ENCODE assay signal across 16 cellular contexts in genomic region chr1:178284059-178284458, GRCh38.
DNase-seq lines count a peak whose midpoint lies in the region; ATAC-seq, FAIRE-seq and TF ChIP-seq lines count a peak whose summit lies in the region.
"Had no signal": no experiment of that assay in that cellular context is flagged by ENCODE, and none has a peak within 500 bp of the region (broad histone marks: within the 10 kb centered on the region; RNA-seq: fewer than 3 reads in every experiment).

No MANE protein-coding gene starts in this region.

- H3K14ac ChIP-seq in H1 (ENCODE audit: insufficient read length): no peak overlapping the region

- H4K20me1 ChIP-seq in H1 (replicated peaks in 1 of 2; ENCODE audit: control insufficient read depth in 1 of 2, insufficient read depth in 2 of 2, low read length in 2 of 2): no peaks in the 10 kb centered on the region
- no peaks in the 10 kb centered on the region for H4K20me1 ChIP-seq in smooth muscle cell (ENCODE audit: low read depth)

- H3K9ac ChIP-seq in H1 (replicated peaks in 1 of 4; ENCODE audit: extremely low read depth in 1 of 4, low read depth in 3 of 4, low read length in 3 of 4) (peak overlapping the region in 2 of 4 experiments; percentile 8 to 20; a peak in 2 of 7 replicates), smooth muscle cell (ENCODE audit: low read depth) (no peak overlapping the region)

- H2BK20ac ChIP-seq in H1 (ENCODE audit: low read length): peak overlapping the region; percentile 72; the same call in 1 of the 2 replicates

- no peak for TF ChIP-seq EP300 in H1 (IDR thresholded peaks at IDR 0.05; ENCODE audit: borderline replicate concordance in 1 of 2, low read depth in 2 of 2, low read length in 2 of 2)

- H3K4me1 ChIP-seq in left ventricle myocardium inferior: peaks cover 51% of the 10 kb centered on the region
- H3K4me1 ChIP-seq in right cardiac atrium (ENCODE audit: control insufficient read depth, insufficient read depth, low read length): no peaks in the 10 kb centered on the region
- peaks cover 33% of the 10 kb centered on the region for H3K4me1 ChIP-seq in RWPE2 (ENCODE audit: insufficient read depth, poor library complexity, severe bottlenecking)
- peaks cover 6 to 19% (median 10%) of the 10 kb centered on the region in 4 experiments; a peak in 6 of 7 replicates for H3K4me1 ChIP-seq in H1 (replicated peaks in 1 of 4; ENCODE audit: control insufficient read depth in 3 of 4, insufficient read depth in 4 of 4, low read length in 3 of 4)
- H3K4me1 ChIP-seq in smooth muscle cell (ENCODE audit: low read depth): peaks cover 21% of the 10 kb centered on the region

- H3K79me1 ChIP-seq in H1 (ENCODE audit: low read depth, low read length): no peaks in the 10 kb centered on the region; the same call in 1 of the 2 replicates

- H3K23ac ChIP-seq in H1 (ENCODE audit: insufficient read length): no peak overlapping the region

- peak overlapping the region; percentile 89 for H3K18ac ChIP-seq in H1 (ENCODE audit: extremely low read depth, low read length)

- H3K4me3 ChIP-seq in left ventricle myocardium inferior: no peak overlapping the region
- no peak overlapping the region for H3K4me3 ChIP-seq in right cardiac atrium (ENCODE audit: low read length)
- no peak overlapping the region for H3K4me3 ChIP-seq in RWPE2 (ENCODE audit: severe bottlenecking)
- H3K4me3 ChIP-seq in H1 (ENCODE audit: extremely low read depth in 1 of 4, insufficient read depth in 2 of 4, low read depth in 3 of 4, low read length in 4 of 4): peak overlapping the region in 3 of 4 experiments; percentile 2 to 53 (median 7); a peak in 3 of 8 replicates
- no peak overlapping the region for H3K4me3 ChIP-seq in smooth muscle cell
- H3K4me3 ChIP-seq: hepatocyte had no signal

- H2BK12ac ChIP-seq in H1 (ENCODE audit: low read depth, low read length): peak overlapping the region; percentile 91

- POLR2A ChIA-PET in H1 (lab: Charles Lee; ENCODE audit: partially characterized antibody): interaction anchor here (1.3 to 1.7 kb wide), 2 partner anchors 10 to 18 kb away, joined by 4 to 7 read pairs; no protein-coding TSS in a partner anchor

- H4K8ac ChIP-seq in H1 (ENCODE audit: extremely low read depth, insufficient read depth, low read length): no peak overlapping the region

- H2AFZ ChIP-seq in H1 (ENCODE audit: low read length) (no peak overlapping the region), smooth muscle cell (ENCODE audit: low read depth) (no peak overlapping the region)
- H2AFZ ChIP-seq: hepatocyte had no signal

- no peaks in the 10 kb centered on the region for H3K23me2 ChIP-seq in H1 (ENCODE audit: low read depth, low read length)

- no peak for TF ChIP-seq POLR2A in H1 (IDR thresholded peaks at IDR 0.05; ENCODE audit: control extremely low read depth in 1 of 2, low read depth in 2 of 2, low read length in 2 of 2)

- TF ChIP-seq CTCF in left ventricle myocardium inferior (IDR thresholded peaks at IDR 0.05; ENCODE audit: borderline replicate concordance) (no peak), RWPE2 (IDR thresholded peaks at IDR 0.05; ENCODE audit: poor library complexity, severe bottlenecking) (no peak), H1 (IDR thresholded peaks at IDR 0.05; ENCODE audit: control extremely low read depth in 1 of 3, insufficient read depth in 1 of 3, low read depth in 1 of 3, low read length in 3 of 3) (peak in 1 of 3 experiments; percentile 1; a peak in 1 of 4 replicates), smooth muscle cell (IDR thresholded peaks at IDR 0.05; ENCODE audit: borderline replicate concordance, insufficient read depth, poor library complexity, severe bottlenecking) (no peak)

- H3K36me3 ChIP-seq in left ventricle myocardium inferior (peaks cover 15% of the 10 kb centered on the region), RWPE2 (ENCODE audit: low read depth) (no peaks in the 10 kb centered on the region), H1 (ENCODE audit: control insufficient read depth in 2 of 4, insufficient read depth in 4 of 4, low read length in 3 of 4) (no peaks in the 10 kb centered on the region), smooth muscle cell (ENCODE audit: low read depth) (no peaks in the 10 kb centered on the region)

- H3K56ac ChIP-seq in H1 (replicated peaks; ENCODE audit: insufficient read length, low read depth, low read length): peak overlapping the region; percentile 81

- peak; percentile 63 for FAIRE-seq in H1 (lab: Jason Lieb, UNC)
- FAIRE-seq: A204.1, urothelium cell line had no signal

- CTCF ChIA-PET in H1 (lab: Charles Lee; ENCODE audit: partially characterized antibody): interaction anchor here (0.6 to 1.3 kb wide), 5 partner anchors 11 to 999 kb away, joined by 3 to 4 read pairs (median 3); no protein-coding TSS in a partner anchor

- intact Hi-C loops in left ventricle myocardium inferior (cut with micrococcal nuclease) (loop anchor here (5.0 kb wide), 1 partner anchor 252 kb away; no protein-coding TSS in a partner anchor), right cardiac atrium (cut with DNase I) (loop anchor here in 2 of 4 donors (5.0 to 10.0 kb wide), 3 partner anchors 249 to 329 kb away; no protein-coding TSS in a partner anchor)

- peak overlapping the region; percentile 92 for H4K91ac ChIP-seq in H1 (replicated peaks; ENCODE audit: insufficient read length, low read length)

- peaks cover 0 to 46% of the 10 kb centered on the region in 2 experiments; a peak in 2 of 4 replicates for H3K79me2 ChIP-seq in H1 (ENCODE audit: control insufficient read depth in 1 of 2, insufficient read depth in 2 of 2, low read length in 2 of 2)
- H3K79me2 ChIP-seq in smooth muscle cell (ENCODE audit: low read depth): peaks cover 24% of the 10 kb centered on the region

- no peak for TF ChIP-seq RAD21 in H1 (IDR thresholded peaks at IDR 0.05 in 1 of 2, conservative IDR thresholded peaks at IDR 0.05 in 1 of 2; ENCODE audit: low read depth in 2 of 2, low read length in 2 of 2)

- H2BK120ac ChIP-seq in H1 (replicated peaks; ENCODE audit: low read depth, low read length): peak overlapping the region; percentile 89

- H4K5ac ChIP-seq in H1 (ENCODE audit: insufficient read length, low read depth, low read length): no peak overlapping the region

- H2BK5ac ChIP-seq in H1 (ENCODE audit: low read depth, low read length): peak overlapping the region; percentile 64

- no peak overlapping the region for H2BK15ac ChIP-seq in H1 (ENCODE audit: low read length)

- H3K4me2 ChIP-seq in H1 (ENCODE audit: insufficient read depth in 1 of 2, low read depth in 2 of 2, low read length in 2 of 2) (peak overlapping the region; percentile 57 to 64), smooth muscle cell (peak overlapping the region; percentile 66)
- H3K4me2 ChIP-seq: hepatocyte had no signal

- ATAC-seq in right cardiac atrium (no peak), RWPE2 (ENCODE audit: low read depth) (no peak)

- DNase-seq in left ventricle myocardium inferior (no peak), right cardiac atrium (no peak), RWPE2 (ENCODE audit: low spot score) (no peak), H1 (ENCODE audit: low read depth in 1 of 2, low spot score in 2 of 2) (no peak), smooth muscle cell (lab: John Stamatoyannopoulos, UW; ENCODE audit: unreplicated experiment) (no peak), NCI-H345 treated with DMSO at 0.1 percent for 48 hours (lab: John Stamatoyannopoulos, UW; ENCODE audit: unreplicated experiment) (no peak), NCI-H2029 (lab: John Stamatoyannopoulos, UW) (no peak)
- no peak for DNase-seq in stimulated activated CD4-positive, alpha-beta T cell treated with anti-CD3 and anti-CD28 coated beads, Interleukin-4, amount 100 ng/mL, for 4 hours
- DNase-seq: activated T-cell treated with anti-CD3 and anti-CD28 coated beads, Interleukin-2, amount 50 U/mL, for 24 hours; aorta; DMS 273 treated with DMSO at 0.1 percent for 48 hours; NCI-H1417 treated with DMSO at 0.1 percent for 48 hours; NCI-H748 treated with DMSO at 0.1 percent for 48 hours had no signal

- 48% methylated on average over 3 of the region's 3 CpGs for WGBS in right cardiac atrium
- WGBS in H1 (ENCODE audit: extremely low coverage in 1 of 2, insufficient coverage in 1 of 2, insufficient read length in 1 of 2, insufficient replicate concordance in 2 of 2, low coverage in 1 of 2, low lambda C conversion rate in 2 of 2, missing lambda C conversion rate in 1 of 2), 2 experiments: 48% methylated on average over 3 of the region's 3 CpGs; no CpG with 5 or more reads in 1 of the 2 experiments
- WGBS in smooth muscle cell (ENCODE audit: low lambda C conversion rate): 48% methylated on average over 3 of the region's 3 CpGs

- H3K27me3 ChIP-seq in left ventricle myocardium inferior (ENCODE audit: low read depth): no peaks in the 10 kb centered on the region
- H3K27me3 ChIP-seq in right cardiac atrium (ENCODE audit: control insufficient read depth, insufficient read depth): no peaks in the 10 kb centered on the region
- H3K27me3 ChIP-seq in RWPE2 (ENCODE audit: insufficient read depth, poor library complexity, severe bottlenecking): no peaks in the 10 kb centered on the region
- H3K27me3 ChIP-seq in H1 (replicated peaks in 1 of 4; ENCODE audit: control insufficient read depth in 3 of 4, extremely low read depth in 1 of 4, insufficient read depth in 3 of 4, low read length in 3 of 4): no peaks in the 10 kb centered on the region
- no peaks in the 10 kb centered on the region for H3K27me3 ChIP-seq in smooth muscle cell (ENCODE audit: low read depth)
- H3K27me3 ChIP-seq: hepatocyte had no signal

- H3K4ac ChIP-seq in H1 (replicated peaks; ENCODE audit: insufficient read length, low read depth, low read length): peak overlapping the region; percentile 83

- H3F3A ChIP-seq in smooth muscle cell (ENCODE audit: low read depth): peaks cover 8% of the 10 kb centered on the region

- peak overlapping the region; percentile 5 for H3K27ac ChIP-seq in left ventricle myocardium inferior (replicated peaks)
- no peak overlapping the region for H3K27ac ChIP-seq in right cardiac atrium (ENCODE audit: low read length)
- H3K27ac ChIP-seq in RWPE2 (ENCODE audit: poor library complexity, severe bottlenecking): peak overlapping the region; percentile 71
- H3K27ac ChIP-seq in H1 (ENCODE audit: low read depth, low read length): peak overlapping the region; percentile 46; the same call in 1 of the 2 replicates
- H3K27ac ChIP-seq in smooth muscle cell (ENCODE audit: low read depth): peak overlapping the region; percentile 58
- H3K27ac ChIP-seq: hepatocyte had no signal

- H2AK5ac ChIP-seq in H1 (ENCODE audit: low read depth, low read length): peak overlapping the region; percentile 84; the same call in 1 of the 2 replicates

- no peaks in the 10 kb centered on the region for H3K9me3 ChIP-seq in left ventricle myocardium inferior (replicated peaks)
- no peaks in the 10 kb centered on the region for H3K9me3 ChIP-seq in right cardiac atrium (ENCODE audit: control insufficient read depth, low read length)
- no peaks in the 10 kb centered on the region for H3K9me3 ChIP-seq in RWPE2 (ENCODE audit: severe bottlenecking)
- H3K9me3 ChIP-seq in H1 (ENCODE audit: insufficient read depth in 2 of 2, low read depth in 1 of 2, low read length in 1 of 2): no peaks in the 10 kb centered on the region
- no peaks in the 10 kb centered on the region for H3K9me3 ChIP-seq in smooth muscle cell (replicated peaks; ENCODE audit: low read depth)

TF ChIP-seq in H1, 55 proteins besides CTCF, POLR2A, EP300 and RAD21 (continues in another document):
- TF ChIP-seq TEAD4 (IDR thresholded peaks at IDR 0.05; ENCODE audit: low read depth, low read length): no peak
- TF ChIP-seq CBX8 (IDR thresholded peaks at IDR 0.05; ENCODE audit: borderline replicate concordance, low read depth, low read length): no peak

Comparison
In these comparisons a context has a peak if more than half of its experiments do, and no peak if none do; other contexts are left out.
1. H3K4me3 ChIP-seq: peak in H1 (3 of 4); none in left ventricle myocardium inferior (single experiment), right cardiac atrium (single experiment), RWPE2 (single experiment) and smooth muscle cell (single experiment).